ENCODE assay signal across 11 cellular contexts in genomic region chr20:33991498-33991897, GRCh38. TPM values are rescaled to one million over a fixed set of nuclear protein-coding genes. Genes with fewer than 3 reads are reported as not detected.
DNase-seq lines count a peak whose midpoint lies in the region; ATAC-seq and TF ChIP-seq lines count a peak whose summit lies in the region.
"Had no signal": no experiment of that assay in that cellular context is flagged by ENCODE, and none has a peak within 500 bp of the region (broad histone marks: within the 10 kb centered on the region; RNA-seq: fewer than 3 reads in every experiment).

No MANE protein-coding gene starts in this region.

- DNase-seq in CD8-positive, alpha-beta memory T cell: no peak
- DNase-seq in activated naive CD4-positive, alpha-beta T cell treated with anti-CD3 and anti-CD28 coated beads, Interleukin-2, amount 50 U/mL, for 72 hours (ENCODE audit: low spot score in 2 of 2): no peak
- no peak for DNase-seq in naive B cell
- no peak for DNase-seq in testis
- DNase-seq: activated CD8-positive, alpha-beta memory T cell treated with anti-CD3 and anti-CD28 coated beads, Interleukin-2, amount 50 U/mL, for 48 hours; mucosa of descending colon; MV-4-11; NCI-H526 had no signal

- POLR2A ChIA-PET in CD8-positive, alpha-beta memory T cell (lab: Charles Lee): interaction anchor here (1.0 to 2.6 kb wide), 2 partner anchors 121 to 501 kb away, joined by 3 to 22 read pairs; partner anchors contain the start of genes CBFA2T2 and EIF2S2

- H3K9me3 ChIP-seq in CD8-positive, alpha-beta memory T cell (ENCODE audit: low read length): no peaks in the 10 kb centered on the region
- H3K9me3 ChIP-seq in HUES48 (ENCODE audit: control insufficient read depth, insufficient read depth, low read length) (no peaks in the 10 kb centered on the region), testis (no peaks in the 10 kb centered on the region)
- H3K9me3 ChIP-seq: mucosa of descending colon had no signal

- H3K27me3 ChIP-seq in CD8-positive, alpha-beta memory T cell (ENCODE audit: insufficient read depth, low read length, poor library complexity, severe bottlenecking): no peaks in the 10 kb centered on the region
- H3K27me3 ChIP-seq in HUES48 (ENCODE audit: control insufficient read depth, insufficient read depth, low read length): no peaks in the 10 kb centered on the region
- no peaks in the 10 kb centered on the region for H3K27me3 ChIP-seq in testis

- H3K27me3 Mint-ChIP-seq in CD8-positive, alpha-beta memory T cell: peaks cover 0 to 6% of the 10 kb centered on the region in 2 donors
- H3K27me3 Mint-ChIP-seq in naive B cell: no peaks in the 10 kb centered on the region

- WGBS in testis, 2 donors: 61 to 65% methylated on average over 6 of the region's 6 CpGs

- peak overlapping the region in 4 of 8 donors; percentile 5 to 74 (median 57) for H3K27ac Mint-ChIP-seq in CD8-positive, alpha-beta memory T cell
- H3K27ac Mint-ChIP-seq in activated naive CD4-positive, alpha-beta T cell treated with anti-CD3 and anti-CD28 coated beads, Interleukin-2, amount 50 U/mL, for 72 hours: peak overlapping the region; percentile 88 to 97
- peak overlapping the region in 3 of 6 donors; percentile 47 to 94 (median 70) for H3K27ac Mint-ChIP-seq in naive B cell

- ATAC-seq in activated naive CD4-positive, alpha-beta T cell treated with anti-CD3 and anti-CD28 coated beads, Interleukin-2, amount 50 U/mL, for 72 hours: no peak
- no peak for ATAC-seq in naive B cell (ENCODE audit: low read depth in 2 of 2)
- no peak for ATAC-seq in GM21367 (IDR thresholded peaks at IDR 0.05; ENCODE audit: unreplicated experiment)
- no peak for ATAC-seq in GM21515 (IDR thresholded peaks at IDR 0.05; ENCODE audit: unreplicated experiment)
- ATAC-seq: mucosa of descending colon had no signal

- peaks cover 37 to 61% (median 56%) of the 10 kb centered on the region in 3 donors for H3K4me1 Mint-ChIP-seq in CD8-positive, alpha-beta memory T cell
- peaks cover 30 to 45% (median 42%) of the 10 kb centered on the region in 3 donors for H3K4me1 Mint-ChIP-seq in naive B cell

- no peaks in the 10 kb centered on the region for H3K9me3 Mint-ChIP-seq in CD8-positive, alpha-beta memory T cell
- no peaks in the 10 kb centered on the region for H3K9me3 Mint-ChIP-seq in activated naive CD4-positive, alpha-beta T cell treated with anti-CD3 and anti-CD28 coated beads, Interleukin-2, amount 50 U/mL, for 72 hours
- H3K9me3 Mint-ChIP-seq in naive B cell: no peaks in the 10 kb centered on the region

- intact Hi-C loops in testis (cut with DNase I; ENCODE audit: low total_unique reads): no loop called here

- no peak overlapping the region for H3K4me3 ChIP-seq in CD8-positive, alpha-beta memory T cell (ENCODE audit: low read length)
- H3K4me3 ChIP-seq in HUES48 (ENCODE audit: low read depth, low read length): peak overlapping the region; percentile 10; the same call in 1 of the 2 replicates
- H3K4me3 ChIP-seq in testis: no peak overlapping the region

- CTCF ChIA-PET in CD8-positive, alpha-beta memory T cell (lab: Charles Lee): no interaction called here

- TF ChIP-seq POLR2A in testis (IDR thresholded peaks at IDR 0.05): no peak

- no peaks in the 10 kb centered on the region for H3K36me3 ChIP-seq in CD8-positive, alpha-beta memory T cell (ENCODE audit: insufficient read depth, low read length)
- H3K36me3 ChIP-seq in HUES48 (ENCODE audit: control insufficient read depth, insufficient read depth, low read length): no peaks in the 10 kb centered on the region
- no peaks in the 10 kb centered on the region for H3K36me3 ChIP-seq in testis (ENCODE audit: low read depth, missing control alignments)

- H3K4me1 ChIP-seq in CD8-positive, alpha-beta memory T cell (ENCODE audit: insufficient read depth, low read length): peaks cover 38% of the 10 kb centered on the region
- H3K4me1 ChIP-seq in HUES48 (ENCODE audit: control insufficient read depth, insufficient read depth, low read length) (peaks cover 12% of the 10 kb centered on the region), testis (peaks cover 24% of the 10 kb centered on the region)

- no peak overlapping the region for H3K9ac ChIP-seq in HUES48 (ENCODE audit: low read depth, low read length)

- no peak overlapping the region for H3K27ac ChIP-seq in CD8-positive, alpha-beta memory T cell (ENCODE audit: low read depth, low read length)
- H3K27ac ChIP-seq in HUES48 (ENCODE audit: low read depth, low read length): no peak overlapping the region
- H3K27ac ChIP-seq in testis: no peak overlapping the region

- H3K4me3 Mint-ChIP-seq in CD8-positive, alpha-beta memory T cell: peak overlapping the region; percentile 55 to 99 (median 98)
- H3K4me3 Mint-ChIP-seq in naive B cell: peak overlapping the region; percentile 73 to 99 (median 98)

- H3K36me3 Mint-ChIP-seq in CD8-positive, alpha-beta memory T cell: peaks cover 0 to 17% (median 0%) of the 10 kb centered on the region in 3 donors
- H3K36me3 Mint-ChIP-seq in activated naive CD4-positive, alpha-beta T cell treated with anti-CD3 and anti-CD28 coated beads, Interleukin-2, amount 50 U/mL, for 72 hours: peaks cover 22 to 31% of the 10 kb centered on the region in 2 donors
- no peaks in the 10 kb centered on the region for H3K36me3 Mint-ChIP-seq in naive B cell

- no peak for TF ChIP-seq CTCF in testis (IDR thresholded peaks at IDR 0.05)

RNA-seq across cellular contexts. Expression of gene RALY, which starts 2.2 kb away (rescaled TPM):
- 100 to 1,000 TPM; 159 to 160 TPM for total RNA-seq in CD8-positive, alpha-beta memory T cell
- 230 TPM for polyA plus RNA-seq in CD8-positive, alpha-beta memory T cell
- 100 to 1,000 TPM; 125 to 148 TPM for total RNA-seq in activated naive CD4-positive, alpha-beta T cell treated with anti-CD3 and anti-CD28 coated beads, Interleukin-2, amount 50 U/mL, for 72 hours
- 100 to 1,000 TPM; 155 to 228 (median 187) TPM for polyA plus RNA-seq in naive B cell (ENCODE audit: low read depth in 6 of 6)
- 100 to 1,000 TPM; 184 to 224 TPM for total RNA-seq in testis
- 247 TPM for polyA plus RNA-seq in testis (ENCODE audit: insufficient read depth, low read depth, low replicate concordance)
